Comparison of ENCODE assay signal across 11 cellular contexts in the genomic region with DNA sequence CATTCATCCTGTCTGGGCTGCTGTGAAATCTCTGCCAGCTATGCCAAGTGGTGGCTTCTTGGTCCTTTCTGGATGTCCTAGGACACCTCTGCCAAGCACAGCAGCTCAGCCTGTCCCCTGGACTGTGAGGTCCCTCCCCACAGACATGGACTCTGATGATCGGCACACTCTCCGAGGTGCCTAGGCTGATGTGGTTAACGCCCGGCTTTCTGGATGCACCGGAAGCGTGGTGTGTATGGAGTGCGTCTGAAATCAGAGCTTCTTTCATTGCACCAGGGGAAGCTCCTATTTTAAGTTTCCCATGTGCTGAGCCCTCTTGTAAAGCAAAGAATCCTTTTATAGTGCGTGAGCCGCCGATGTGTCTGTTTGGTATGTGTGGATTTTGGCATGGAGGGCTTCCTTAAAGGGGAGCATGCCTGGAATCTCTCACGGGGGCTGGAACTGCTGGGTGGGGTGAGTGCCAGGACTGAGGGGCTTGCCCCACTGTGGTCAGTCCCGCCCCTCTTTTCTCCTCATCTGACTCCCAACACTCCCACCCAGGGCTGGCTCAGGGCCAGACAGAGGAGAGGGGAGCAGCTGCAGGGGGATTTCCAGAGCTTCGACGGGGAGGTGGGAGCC. TPM values are rescaled to one million over a fixed set of nuclear protein-coding genes. Genes with fewer than 3 reads are reported as not detected.
A peak's percentile ranks its signal among the peaks of the same experiment; 100 is the strongest.
DNase-seq lines count a peak whose midpoint lies in the region; ATAC-seq and TF ChIP-seq lines count a peak whose summit lies in the region.
"Had no signal": no experiment of that assay in that cellular context is flagged by ENCODE, and none has a peak within 500 bp of the region (broad histone marks: within the 10 kb centered on the region; RNA-seq: fewer than 3 reads in every experiment).

No MANE protein-coding gene starts in this region.

- H3K9me3 ChIP-seq in DOHH2 (ENCODE audit: control insufficient read depth, insufficient read depth, low read length), result no peaks in the 10 kb centered on the region
- no peaks in the 10 kb centered on the region for H3K9me3 ChIP-seq in adipocyte (ENCODE audit: control insufficient read depth, low read length)
- H3K9me3 ChIP-seq: suprapubic skin had no signal

- H3K9me3 Mint-ChIP-seq in activated naive CD8-positive, alpha-beta T cell treated with anti-CD3 and anti-CD28 coated beads for 36 hours, result no peaks in the 10 kb centered on the region

- H3K4me2 ChIP-seq in DOHH2 (ENCODE audit: low read length), result peak overlapping the region; percentile 73

- peaks cover 7% of the 10 kb centered on the region for H3F3A ChIP-seq in DOHH2 (ENCODE audit: control insufficient read depth, insufficient read depth)

- H3K27me3 ChIP-seq in DOHH2 (ENCODE audit: control insufficient read depth, low read length) (peaks cover 16% of the 10 kb centered on the region), adipocyte (replicated peaks; ENCODE audit: control insufficient read depth, insufficient read depth, low read length) (peaks cover 18% of the 10 kb centered on the region)

- no peak overlapping the region for H3K27ac ChIP-seq in DOHH2 (ENCODE audit: low read depth, low read length)
- H3K27ac ChIP-seq: suprapubic skin had no signal

- H3K36me3 ChIP-seq in DOHH2 (ENCODE audit: control insufficient read depth, low read length), result no peaks in the 10 kb centered on the region
- H3K36me3 ChIP-seq in adipocyte (ENCODE audit: control insufficient read depth, insufficient read depth, low read length, severe bottlenecking), result no peaks in the 10 kb centered on the region
- H3K36me3 ChIP-seq: suprapubic skin had no signal

- no peaks in the 10 kb centered on the region for H3K36me3 Mint-ChIP-seq in activated naive CD8-positive, alpha-beta T cell treated with anti-CD3 and anti-CD28 coated beads for 36 hours

- H3K4me3 ChIP-seq in DOHH2 (ENCODE audit: low read length) (peak overlapping the region; percentile 50), adipocyte (ENCODE audit: low read length) (no peak overlapping the region)
- H3K4me3 ChIP-seq: suprapubic skin had no signal

- intact Hi-C loops in Right ventricle myocardium superior (cut with DNase I), result no loop called here

- TF ChIP-seq CTCF in DOHH2 (IDR thresholded peaks at IDR 0.05; ENCODE audit: low read depth, low read length, poor library complexity, severe bottlenecking), result no peak

- peaks cover 2% of the 10 kb centered on the region for H3K4me1 Mint-ChIP-seq in activated naive CD8-positive, alpha-beta T cell treated with anti-CD3 and anti-CD28 coated beads for 36 hours

- H3K9ac ChIP-seq in adipocyte (ENCODE audit: low read length), result no peak overlapping the region

- no peaks in the 10 kb centered on the region for H3K9me2 ChIP-seq in DOHH2 (replicated peaks; ENCODE audit: control insufficient read depth, low read length)

- no peak overlapping the region for H3K4me3 Mint-ChIP-seq in activated naive CD8-positive, alpha-beta T cell treated with anti-CD3 and anti-CD28 coated beads for 36 hours

- peak; percentile 17 for ATAC-seq in Right ventricle myocardium superior (ENCODE audit: poor library complexity)
- ATAC-seq in HG02970 (IDR thresholded peaks at IDR 0.05; ENCODE audit: low FRiP score, unreplicated experiment), result no peak
- ATAC-seq: Panc1 had no signal

- H3K4me1 ChIP-seq in DOHH2 (ENCODE audit: control insufficient read depth, low read length) (peaks cover 33% of the 10 kb centered on the region), adipocyte (ENCODE audit: control insufficient read depth, insufficient read depth, low read length) (peaks cover 11% of the 10 kb centered on the region)

- DNase-seq in adipocyte (ENCODE audit: low read depth), result peak; percentile 68
- DNase-seq in Right ventricle myocardium superior, result no peak
- peak; percentile 38 for DNase-seq in retina
- DNase-seq in NOMO-1 (lab: John Stamatoyannopoulos, UW; ENCODE audit: unreplicated experiment in 2 of 2), result no peak
- no peak for DNase-seq in HUDEP-2 (lab: John Stamatoyannopoulos, UW; ENCODE audit: unreplicated experiment in 76 of 76)
- no peak for DNase-seq in activated naive CD8-positive, alpha-beta T cell treated with anti-CD3 and anti-CD28 coated beads for 36 hours
- DNase-seq: Calu3 had no signal

- no peaks in the 10 kb centered on the region for H3K79me2 ChIP-seq in DOHH2 (ENCODE audit: control insufficient read depth, low read length)

- peaks cover 88% of the 10 kb centered on the region for H3K27me3 Mint-ChIP-seq in activated naive CD8-positive, alpha-beta T cell treated with anti-CD3 and anti-CD28 coated beads for 36 hours

- no peak overlapping the region for H3K27ac Mint-ChIP-seq in activated naive CD8-positive, alpha-beta T cell treated with anti-CD3 and anti-CD28 coated beads for 36 hours

- H4K20me1 ChIP-seq in DOHH2 (ENCODE audit: control insufficient read depth, insufficient read depth, low read depth, low read length), result no peaks in the 10 kb centered on the region

RNA-seq across cellular contexts. Expression of a gene that starts 6.9 kb away (rescaled TPM):
- 58.3 TPM for total RNA-seq in Right ventricle myocardium superior
- under 1 TPM; 0.08 to 0.66 TPM for total RNA-seq in activated naive CD8-positive, alpha-beta T cell treated with anti-CD3 and anti-CD28 coated beads for 36 hours

Comparison
In these comparisons a context has a peak if more than half of its experiments do, and no peak if none do; other contexts are left out.
1. DNase-seq: peak in adipocyte (single experiment) and retina (single experiment); none in Right ventricle myocardium superior (single experiment), NOMO-1 (0 of 2), HUDEP-2 (0 of 76) and activated naive CD8-positive, alpha-beta T cell treated with anti-CD3 and anti-CD28 coated beads for 36 hours (single experiment).
2. RNA of a gene that starts 6.9 kb away (total RNA-seq): 58.3 TPM in Right ventricle myocardium superior (single experiment); 0.08 to 0.66 TPM in activated naive CD8-positive, alpha-beta T cell treated with anti-CD3 and anti-CD28 coated beads for 36 hours; every median in the first group is over 10 times any median in the second.